Comparison of ENCODE assay signal across 12 cellular contexts in the genomic region with DNA sequence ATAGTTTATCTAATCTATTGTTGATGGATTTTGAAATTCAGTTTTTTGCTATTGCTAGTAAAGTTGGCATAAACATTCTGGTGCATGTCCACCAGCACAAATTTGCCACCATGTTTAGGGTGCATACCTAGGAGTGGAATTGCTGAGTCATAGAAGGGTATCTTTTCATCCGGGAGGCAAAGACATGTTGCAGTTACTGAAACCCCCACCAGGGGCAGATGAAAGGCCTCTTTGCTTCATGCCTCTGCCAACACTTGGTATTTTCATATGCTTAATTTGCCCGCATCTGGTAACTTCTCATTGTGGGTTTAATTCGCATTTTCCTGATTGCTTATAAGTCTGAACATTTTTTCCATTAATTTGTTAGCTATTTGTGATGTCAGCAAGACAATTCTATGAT. TPM values are rescaled to one million over a fixed set of nuclear protein-coding genes. Genes with fewer than 3 reads are reported as not detected.
DNase-seq lines count a peak whose midpoint lies in the region; ATAC-seq and TF ChIP-seq lines count a peak whose summit lies in the region.
"Had no signal": no experiment of that assay in that cellular context is flagged by ENCODE, and none has a peak within 500 bp of the region (broad histone marks: within the 10 kb centered on the region; RNA-seq: fewer than 3 reads in every experiment).

No MANE protein-coding gene starts in this region.

- no peaks in the 10 kb centered on the region for H3K9me2 ChIP-seq in neural cell (ENCODE audit: insufficient read depth, low read length)

- peaks cover 92% of the 10 kb centered on the region for H3K79me2 ChIP-seq in neural cell (replicated peaks; ENCODE audit: insufficient read depth, low read length)

- ATAC-seq in GM18861 (IDR thresholded peaks at IDR 0.05; ENCODE audit: unreplicated experiment): no peak

- H3K36me3 ChIP-seq in neural cell (ENCODE audit: insufficient read depth, low read length) (no peaks in the 10 kb centered on the region), stomach (no peaks in the 10 kb centered on the region)
- H3K36me3 ChIP-seq: ascending aorta; BLaER1 treated with 17β-estradiol and CSF1 and Interleukin-3, amounts not matched to agents 10 nM and 100 nM; prostate gland had no signal

- peak; percentile 0 for DNase-seq in SIG-M5 treated with dmso at 0.1 percent for 504 hours (lab: John Stamatoyannopoulos, UW; ENCODE audit: unreplicated experiment)
- no peak for DNase-seq in SIG-M5 (lab: John Stamatoyannopoulos, UW)
- peak; percentile 21 for DNase-seq in HT-29 (ENCODE audit: low spot score)
- no peak for DNase-seq in astrocyte of the cerebellum (ENCODE audit: low read depth)
- no peak for DNase-seq in stomach
- DNase-seq in middle frontal gyrus (ENCODE audit: extremely low spot score, low spot score): no peak
- DNase-seq: activated CD4-positive, CD25-positive, alpha-beta regulatory T cell treated with anti-CD3 and anti-CD28 coated beads, Interleukin-2, amount 50 U/mL, for 72 hours had no signal

- TF ChIP-seq CTCF in astrocyte of the cerebellum (IDR thresholded peaks at IDR 0.05; ENCODE audit: low read depth, low read length, missing control alignments) (peak; percentile 41), neural cell (IDR thresholded peaks at IDR 0.05; ENCODE audit: poor library complexity, severe bottlenecking) (peak; percentile 41), stomach (IDR thresholded peaks at IDR 0.05) (no peak)

- no peak overlapping the region for H2AFZ ChIP-seq in neural cell (ENCODE audit: low read depth, low read length)

- no peak overlapping the region for H3K27ac ChIP-seq in neural cell (ENCODE audit: low read length)
- H3K27ac ChIP-seq in stomach: no peak overlapping the region
- H3K27ac ChIP-seq: ascending aorta; BLaER1 treated with 17β-estradiol and CSF1 and Interleukin-3, amounts not matched to agents 10 nM and 100 nM; prostate gland had no signal

- H3K9me3 ChIP-seq in neural cell (ENCODE audit: low read length): no peaks in the 10 kb centered on the region
- no peaks in the 10 kb centered on the region for H3K9me3 ChIP-seq in stomach
- H3K9me3 ChIP-seq: ascending aorta; BLaER1 treated with 17β-estradiol and CSF1 and Interleukin-3, amounts not matched to agents 10 nM and 100 nM; prostate gland had no signal

- H3K4me1 ChIP-seq in stomach: peaks cover 0 to under 1% (median 0%) of the 10 kb centered on the region in 4 donors
- H3K4me1 ChIP-seq: ascending aorta, prostate gland had no signal

- no peak for TF ChIP-seq RAD21 in neural cell (conservative IDR thresholded peaks at IDR 0.05)

- no peak overlapping the region for H3K4me2 ChIP-seq in neural cell (ENCODE audit: low read length)
- H3K4me2 ChIP-seq: BLaER1 treated with 17β-estradiol and CSF1 and Interleukin-3, amounts not matched to agents 10 nM and 100 nM had no signal

- H3K27me3 ChIP-seq in neural cell (ENCODE audit: insufficient read depth, low read depth, low read length) (no peaks in the 10 kb centered on the region), stomach (peaks cover 0 to 5% (median 0%) of the 10 kb centered on the region in 3 donors)
- H3K27me3 ChIP-seq: ascending aorta; BLaER1 treated with 17β-estradiol and CSF1 and Interleukin-3, amounts not matched to agents 10 nM and 100 nM had no signal

- no peak for TF ChIP-seq EP300 in neural cell (conservative IDR thresholded peaks at IDR 0.05; ENCODE audit: poor library complexity, severe bottlenecking)
- no peak for TF ChIP-seq EP300 in stomach (IDR thresholded peaks at IDR 0.05)

- no peaks in the 10 kb centered on the region for H3F3A ChIP-seq in neural cell (ENCODE audit: insufficient read depth, low read length, poor library complexity, severe bottlenecking)

- intact Hi-C loops in stomach (cut with DNase I; ENCODE audit: low total_unique reads): no loop called here

- H3K4me3 ChIP-seq in astrocyte of the cerebellum (ENCODE audit: low read depth, low read length): no peak overlapping the region
- H3K4me3 ChIP-seq in neural cell (ENCODE audit: low read length): no peak overlapping the region
- H3K4me3 ChIP-seq in stomach: no peak overlapping the region
- H3K4me3 ChIP-seq: ascending aorta; BLaER1 treated with 17β-estradiol and CSF1 and Interleukin-3, amounts not matched to agents 10 nM and 100 nM; prostate gland had no signal

- 83 to 89% (median 84%) methylated on average over 3 of the region's 3 CpGs for WGBS in stomach, 5 donors

- H3K9ac ChIP-seq in neural cell (ENCODE audit: low read length): no peak overlapping the region
- H3K9ac ChIP-seq: BLaER1 treated with 17β-estradiol and CSF1 and Interleukin-3, amounts not matched to agents 10 nM and 100 nM had no signal

- TF ChIP-seq POLR2A in stomach (IDR thresholded peaks at IDR 0.05): no peak

- in situ Hi-C loops in astrocyte of the cerebellum (cut with HindIII; ENCODE audit: low sequenced_read_pairs): no loop called here

- H4K20me1 ChIP-seq in neural cell (ENCODE audit: insufficient read depth): no peaks in the 10 kb centered on the region
- H4K20me1 ChIP-seq: BLaER1 treated with 17β-estradiol and CSF1 and Interleukin-3, amounts not matched to agents 10 nM and 100 nM had no signal

TF ChIP-seq in neural cell, 6 proteins besides CTCF, POLR2A, EP300 and RAD21:
- TF ChIP-seq, protein P1, sequence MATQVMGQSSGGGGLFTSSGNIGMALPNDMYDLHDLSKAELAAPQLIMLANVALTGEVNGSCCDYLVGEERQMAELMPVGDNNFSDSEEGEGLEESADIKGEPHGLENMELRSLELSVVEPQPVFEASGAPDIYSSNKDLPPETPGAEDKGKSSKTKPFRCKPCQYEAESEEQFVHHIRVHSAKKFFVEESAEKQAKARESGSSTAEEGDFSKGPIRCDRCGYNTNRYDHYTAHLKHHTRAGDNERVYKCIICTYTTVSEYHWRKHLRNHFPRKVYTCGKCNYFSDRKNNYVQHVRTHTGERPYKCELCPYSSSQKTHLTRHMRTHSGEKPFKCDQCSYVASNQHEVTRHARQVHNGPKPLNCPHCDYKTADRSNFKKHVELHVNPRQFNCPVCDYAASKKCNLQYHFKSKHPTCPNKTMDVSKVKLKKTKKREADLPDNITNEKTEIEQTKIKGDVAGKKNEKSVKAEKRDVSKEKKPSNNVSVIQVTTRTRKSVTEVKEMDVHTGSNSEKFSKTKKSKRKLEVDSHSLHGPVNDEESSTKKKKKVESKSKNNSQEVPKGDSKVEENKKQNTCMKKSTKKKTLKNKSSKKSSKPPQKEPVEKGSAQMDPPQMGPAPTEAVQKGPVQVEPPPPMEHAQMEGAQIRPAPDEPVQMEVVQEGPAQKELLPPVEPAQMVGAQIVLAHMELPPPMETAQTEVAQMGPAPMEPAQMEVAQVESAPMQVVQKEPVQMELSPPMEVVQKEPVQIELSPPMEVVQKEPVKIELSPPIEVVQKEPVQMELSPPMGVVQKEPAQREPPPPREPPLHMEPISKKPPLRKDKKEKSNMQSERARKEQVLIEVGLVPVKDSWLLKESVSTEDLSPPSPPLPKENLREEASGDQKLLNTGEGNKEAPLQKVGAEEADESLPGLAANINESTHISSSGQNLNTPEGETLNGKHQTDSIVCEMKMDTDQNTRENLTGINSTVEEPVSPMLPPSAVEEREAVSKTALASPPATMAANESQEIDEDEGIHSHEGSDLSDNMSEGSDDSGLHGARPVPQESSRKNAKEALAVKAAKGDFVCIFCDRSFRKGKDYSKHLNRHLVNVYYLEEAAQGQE (IDR thresholded peaks at IDR 0.05; ENCODE audit: borderline replicate concordance): no peak
- TF ChIP-seq SMC3 (conservative IDR thresholded peaks at IDR 0.05; ENCODE audit: poor library complexity): no peak
TF ChIP-seq in neural cell: peak in this region for 0.

RNA-seq across cellular contexts. Expression of a gene that starts 8.2 kb away (rescaled TPM):
- not detected in 2 replicates for total RNA-seq in HT-29 (2014; rRNA removed; shearing (Covaris generic))
- polyA plus RNA-seq in neural cell (37.4 and 40.7 TPM in 2 replicates), stomach (not detected)
- polyA minus RNA-seq in neural cell: 116 and 178 TPM in 2 replicates
- 1 to 10 TPM in 1 of 5 donors, under 1 TPM in 1, not detected in 3; 0.58 to 1.7 TPM for total RNA-seq in stomach
- total RNA-seq: ascending aorta had no signal

Comparison
In these comparisons a context has a peak if more than half of its experiments do, and no peak if none do; other contexts are left out.
1. DNase-seq: peak in SIG-M5 treated with dmso at 0.1 percent for 504 hours (single experiment) and HT-29 (single experiment); none in SIG-M5 (single experiment), astrocyte of the cerebellum (single experiment), stomach (single experiment) and middle frontal gyrus (single experiment).
2. CTCF ChIP-seq: peak in astrocyte of the cerebellum (single experiment) and neural cell (single experiment); none in stomach (0 of 7).